Comparison of ENCODE assay signal across 1 cellular context in genomic region chr15:34047893-34048775, GRCh38.
TF ChIP-seq lines count a peak whose summit lies in the region.

No MANE protein-coding gene starts in this region.

TF ChIP-seq in H1, 55 proteins besides CTCF, POLR2A, EP300 and RAD21:
- TF ChIP-seq KDM5A (IDR thresholded peaks at IDR 0.05; ENCODE audit: low read length) (no peak), SP4 (IDR thresholded peaks at IDR 0.05; ENCODE audit: low read length) (no peak), MAFK (IDR thresholded peaks at IDR 0.05; ENCODE audit: low read depth, low read length) (no peak), RXRA (IDR thresholded peaks at IDR 0.05; ENCODE audit: insufficient read depth, low read depth, low read length) (no peak), MAX (IDR thresholded peaks at IDR 0.05) (no peak), EZH2 (IDR thresholded peaks at IDR 0.05; ENCODE audit: low read depth, low read length, severe bottlenecking) (no peak), POU5F1 (IDR thresholded peaks at IDR 0.05; ENCODE audit: low read depth, low read length) (no peak), SIN3A (conservative IDR thresholded peaks at IDR 0.05 in 1 of 2, IDR thresholded peaks at IDR 0.05 in 1 of 2; ENCODE audit: low read depth in 1 of 2, low read length in 2 of 2) (no peak), TAF1 (IDR thresholded peaks at IDR 0.05; ENCODE audit: low read depth, low read length) (no peak), RFX5 (IDR thresholded peaks at IDR 0.05; ENCODE audit: borderline replicate concordance, low read depth, low read length) (no peak), TBP (IDR thresholded peaks at IDR 0.05; ENCODE audit: low read depth, low read length) (no peak), NANOG (IDR thresholded peaks at IDR 0.05; ENCODE audit: insufficient read depth, low read depth, low read length, poor library complexity, severe bottlenecking) (no peak), SIRT6 (IDR thresholded peaks at IDR 0.05; ENCODE audit: low read length) (no peak), EGR1 (IDR thresholded peaks at IDR 0.05; ENCODE audit: borderline replicate concordance, low read depth, low read length) (no peak), CHD1 (IDR thresholded peaks at IDR 0.05; ENCODE audit: low read depth, low read length) (no peak), SIX5 (IDR thresholded peaks at IDR 0.05; ENCODE audit: low read depth, low read length) (no peak), KDM1A (IDR thresholded peaks at IDR 0.05; ENCODE audit: borderline replicate concordance, low read length) (no peak), ASH2L (IDR thresholded peaks at IDR 0.05; ENCODE audit: low read length) (no peak)
